27 cellular contexts compared by ENCODE assay signal in the genomic region with DNA sequence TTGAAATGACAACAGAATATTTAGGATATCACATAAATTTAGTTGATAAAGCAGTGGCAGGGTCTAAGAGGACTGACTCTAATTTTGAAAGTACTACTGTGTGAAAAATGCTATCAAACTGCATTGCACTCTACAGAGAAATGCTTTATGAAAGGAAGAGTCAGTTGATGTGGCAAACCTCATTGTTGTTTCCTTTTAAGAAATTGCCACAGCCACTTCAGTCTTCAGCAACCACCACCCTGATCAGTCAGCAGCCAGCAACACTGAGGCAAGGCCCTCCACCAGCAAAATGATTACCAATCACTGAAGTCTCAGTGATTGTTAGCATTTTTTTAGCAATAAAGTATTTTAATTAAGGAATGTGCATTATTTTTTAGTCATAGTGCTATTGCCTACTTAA.
"Had no signal": no experiment of that assay in that cellular context is flagged by ENCODE, and none has a peak within 500 bp of the region (broad histone marks: within the 10 kb centered on the region; RNA-seq: fewer than 3 reads in every experiment).

No MANE protein-coding gene starts in this region.

- H3K36me3 Mint-ChIP-seq: brain had no signal

- H3K27me3 Mint-ChIP-seq: activated CD4-positive, alpha-beta T cell treated with anti-CD3 and anti-CD28 coated beads, Interleukin-2, amount 10 ng/mL, durations not matched to agents 24 days and 14 days; brain had no signal

- H3K9me3 Mint-ChIP-seq: activated CD4-positive, alpha-beta T cell treated with anti-CD3 and anti-CD28 coated beads, Interleukin-2, amount 10 ng/mL, durations not matched to agents 24 days and 14 days; activated T-helper 17 cell treated with anti-CD3 and anti-CD28 coated beads, Interleukin-2, amount 50 U/mL, for 72 hours had no signal

- H3K4me1 Mint-ChIP-seq: activated CD4-positive, alpha-beta T cell treated with anti-CD3 and anti-CD28 coated beads, Interleukin-2, amount 10 ng/mL, durations not matched to agents 24 days and 14 days; activated T-helper 17 cell treated with anti-CD3 and anti-CD28 coated beads, Interleukin-2, amount 50 U/mL, for 72 hours; brain had no signal

- DNase-seq: activated CD4-positive, alpha-beta T cell treated with anti-CD3 and anti-CD28 coated beads, Interleukin-2, amount 10 ng/mL, durations not matched to agents 24 days and 14 days; activated CD4-positive, alpha-beta T cell treated with anti-CD3 and anti-CD28 coated beads, Interleukin-2, amount 50 U/mL, for 4 hours; activated effector memory CD4-positive, alpha-beta T cell treated with anti-CD3 and anti-CD28 coated beads, Interleukin-2, amount 50 U/mL, for 16 hours; activated naive CD4-positive, alpha-beta T cell; activated naive CD4-positive, alpha-beta T cell treated with anti-CD3 and anti-CD28 coated beads, Interleukin-2, amount 50 U/mL, for 16 hours; activated T-cell treated with anti-CD3 and anti-CD28 coated beads, Interleukin-2, amount 50 U/mL, for 1 hour; activated T-cell treated with anti-CD3 and anti-CD28 coated beads, Interleukin-2, amount 50 U/mL, for 72 hours; anterior cingulate cortex; caudate nucleus; cerebellar nuclear complex; KBM-7; NCI-H1092 treated with DMSO at 0.1 percent for 48 hours; NCI-H1417; NCI-H146; NCI-H187; NCI-H2029 treated with DMSO at 0.1 percent for 48 hours; NCI-H2107; NCI-H2171; NCI-H510A; NCI-H526; NCI-H748 treated with DMSO at 0.1 percent for 48 hours; SHP77; SJCRH30; T1000 had no signal

- H3K27ac Mint-ChIP-seq: activated CD4-positive, alpha-beta T cell treated with anti-CD3 and anti-CD28 coated beads, Interleukin-2, amount 10 ng/mL, durations not matched to agents 24 days and 14 days; activated T-cell treated with anti-CD3 and anti-CD28 coated beads, Interleukin-2, amount 50 U/mL, for 72 hours; activated T-helper 17 cell treated with anti-CD3 and anti-CD28 coated beads, Interleukin-2, amount 50 U/mL, for 72 hours; brain had no signal

- H3K4me3 Mint-ChIP-seq: activated CD4-positive, alpha-beta T cell treated with anti-CD3 and anti-CD28 coated beads, Interleukin-2, amount 10 ng/mL, durations not matched to agents 24 days and 14 days; activated T-cell treated with anti-CD3 and anti-CD28 coated beads, Interleukin-2, amount 50 U/mL, for 72 hours; activated T-helper 17 cell treated with anti-CD3 and anti-CD28 coated beads, Interleukin-2, amount 50 U/mL, for 72 hours; brain had no signal

- ATAC-seq: activated T-cell treated with anti-CD3 and anti-CD28 coated beads, Interleukin-2, amount 50 U/mL, for 72 hours; activated T-helper 17 cell treated with anti-CD3 and anti-CD28 coated beads, Interleukin-2, amount 50 U/mL, for 72 hours; Panc1 had no signal
